9 cellular contexts compared by ENCODE assay signal in genomic region chr6:31058128-31058894, GRCh38. TPM values are rescaled to one million over a fixed set of nuclear protein-coding genes. Genes with fewer than 3 reads are reported as not detected.
DNase-seq lines count a peak whose midpoint lies in the region; ATAC-seq and TF ChIP-seq lines count a peak whose summit lies in the region.
"Had no signal": no experiment of that assay in that cellular context is flagged by ENCODE, and none has a peak within 500 bp of the region (broad histone marks: within the 10 kb centered on the region; RNA-seq: fewer than 3 reads in every experiment).

No MANE protein-coding gene starts in this region.

- ATAC-seq in GM21825 (IDR thresholded peaks at IDR 0.05; ENCODE audit: unreplicated experiment) (no peak), GM21737 (IDR thresholded peaks at IDR 0.05; ENCODE audit: unreplicated experiment) (no peak)

- H3K36me3 ChIP-seq in ACC112 (ENCODE audit: insufficient read depth, low read length) (no peaks in the 10 kb centered on the region), esophagus (ENCODE audit: control insufficient read depth in 2 of 2, insufficient read depth in 2 of 2, low read length in 1 of 2) (no peaks in the 10 kb centered on the region), prostate gland (no peaks in the 10 kb centered on the region)
- H3K36me3 ChIP-seq: thoracic aorta had no signal

- H3K9me3 ChIP-seq in esophagus (ENCODE audit: control insufficient read depth in 2 of 2, insufficient read depth in 1 of 2, low read depth in 1 of 2, low read length in 1 of 2) (no peaks in the 10 kb centered on the region), prostate gland (no peaks in the 10 kb centered on the region)
- H3K9me3 ChIP-seq: thoracic aorta had no signal

- peak; percentile 47 for DNase-seq in OCI-M1 (lab: John Stamatoyannopoulos, UW)
- no peak for DNase-seq in prostate gland (ENCODE audit: low spot score)
- DNase-seq in cerebellar nuclear complex (lab: John Stamatoyannopoulos, UW), result no peak

- no peak overlapping the region for H2AFZ ChIP-seq in ACC112 (ENCODE audit: low read length, unreplicated experiment)

- peak; percentile 63 for TF ChIP-seq CTCF in GM12872 (IDR thresholded peaks at IDR 0.05; ENCODE audit: insufficient read depth, low read depth, low read length)
- peak in 3 of 4 experiments; percentile 35 to 63 (median 61) for TF ChIP-seq CTCF in prostate gland (IDR thresholded peaks at IDR 0.05)

- H3K79me2 ChIP-seq in ACC112 (ENCODE audit: control insufficient read depth, insufficient read depth, low read length, unreplicated experiment), result no peaks in the 10 kb centered on the region

- no peak for TF ChIP-seq POLR2A in prostate gland (IDR thresholded peaks at IDR 0.05)

- H3K4me1 ChIP-seq in ACC112 (ENCODE audit: control insufficient read depth, insufficient read depth, low read length, unreplicated experiment) (peaks cover 21% of the 10 kb centered on the region), esophagus (ENCODE audit: control insufficient read depth in 2 of 2, insufficient read depth in 2 of 2, low read length in 1 of 2) (peaks cover 2 to 9% of the 10 kb centered on the region in 2 donors), prostate gland (replicated peaks) (no peaks in the 10 kb centered on the region)

- peaks cover 13% of the 10 kb centered on the region for H3K27me3 ChIP-seq in ACC112 (ENCODE audit: insufficient read depth, low read length)
- H3K27me3 ChIP-seq in esophagus (ENCODE audit: control insufficient read depth in 1 of 2, insufficient read depth in 2 of 2, low read length in 2 of 2), result no peaks in the 10 kb centered on the region
- H3K27me3 ChIP-seq in prostate gland (replicated peaks; ENCODE audit: insufficient read depth), result no peaks in the 10 kb centered on the region

- 39 to 47% methylated on average over 10 of the region's 10 CpGs for WGBS in esophagus, 2 donors
- WGBS in prostate gland, result 68% methylated on average over 10 of the region's 10 CpGs

- H3K4me3 ChIP-seq in ACC112 (ENCODE audit: low read depth, low read length) (peak overlapping the region; percentile 1), esophagus (ENCODE audit: low read depth in 1 of 2, low read length in 2 of 2) (peak overlapping the region in 1 of 2 donors; percentile 40), prostate gland (no peak overlapping the region)
- H3K4me3 ChIP-seq: thoracic aorta had no signal

- H3K27ac ChIP-seq in ACC112 (ENCODE audit: low read depth, low read length), result peak overlapping the region; percentile 38; the same call in 1 of the 2 replicates
- peak overlapping the region; percentile 61 to 84 for H3K27ac ChIP-seq in esophagus (ENCODE audit: low read depth in 2 of 2, low read length in 1 of 2)
- no peak overlapping the region for H3K27ac ChIP-seq in prostate gland
- H3K27ac ChIP-seq: thoracic aorta had no signal

- intact Hi-C loops in prostate gland (cut with DNase I), result no loop called here

RNA-seq across cellular contexts. Expression of gene MUC22, which starts 48.0 kb away (rescaled TPM):
- 1 to 10 TPM; 2.4 to 5.8 TPM for polyA plus RNA-seq in esophagus
- under 1 TPM in 1 of 2 donors, not detected in 1; 0.17 TPM for total RNA-seq in prostate gland
- total RNA-seq: thoracic aorta had no signal

RNA-seq across cellular contexts. Expression of gene C6orf15, which starts 54.1 kb away (rescaled TPM):
- polyA plus RNA-seq in esophagus, result under 1 TPM in 1 of 2 donors, not detected in 1; 0.08 TPM
- under 1 TPM in 1 of 2 donors, not detected in 1; 0.51 TPM for total RNA-seq in prostate gland
- total RNA-seq: thoracic aorta had no signal

RNA-seq across cellular contexts. Expression of gene PSORS1C1, which starts 56.3 kb away (rescaled TPM):
- 1 to 10 TPM in 1 of 2 donors, under 1 TPM in 1; 1.00 to 4.3 TPM for polyA plus RNA-seq in esophagus
- total RNA-seq in prostate gland, result 1 to 10 TPM; 1.2 to 3.5 TPM

Comparison
In these comparisons a context has a peak if more than half of its experiments do, and no peak if none do; other contexts are left out.
1. H3K27ac ChIP-seq: peak in ACC112 (single experiment) and esophagus (2 of 2); none in prostate gland (0 of 2).